In the genomic region with DNA sequence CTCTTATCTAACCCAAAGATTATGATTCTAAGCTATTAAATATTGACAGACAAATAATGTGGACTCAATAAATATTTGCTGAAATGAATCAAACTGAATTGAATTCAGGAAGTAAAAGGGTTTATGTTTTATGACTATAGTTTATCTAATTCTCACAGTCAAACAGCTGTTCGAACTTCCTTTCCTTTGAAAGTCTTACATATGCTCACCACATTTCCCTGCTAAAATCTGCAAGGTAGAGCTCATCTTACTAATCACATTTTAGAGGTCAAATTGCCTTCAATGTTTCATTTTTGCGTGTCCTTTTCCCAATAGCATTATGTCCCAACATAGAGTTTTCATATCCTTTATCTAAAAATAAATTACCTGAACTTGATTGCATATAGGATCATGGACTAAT, we compare ENCODE assay signal across 1 cellular context.
TF ChIP-seq lines count a peak whose summit lies in the region.

No MANE protein-coding gene starts in this region.

TF ChIP-seq in GM23338, 12 proteins besides CTCF, POLR2A, EP300 and RAD21 (continued from another document):
- no peak for TF ChIP-seq ZNF114 (CRISPR knock-in tag; IDR thresholded peaks at IDR 0.05)
- no peak for TF ChIP-seq STAT1 (IDR thresholded peaks at IDR 0.05; ENCODE audit: unreplicated experiment)
- no peak for TF ChIP-seq POLR2AphosphoS5 (IDR thresholded peaks at IDR 0.05; ENCODE audit: low read depth)
- TF ChIP-seq ZNF331 (CRISPR knock-in tag; IDR thresholded peaks at IDR 0.05; ENCODE audit: low read depth), result no peak
- TF ChIP-seq, protein P1, sequence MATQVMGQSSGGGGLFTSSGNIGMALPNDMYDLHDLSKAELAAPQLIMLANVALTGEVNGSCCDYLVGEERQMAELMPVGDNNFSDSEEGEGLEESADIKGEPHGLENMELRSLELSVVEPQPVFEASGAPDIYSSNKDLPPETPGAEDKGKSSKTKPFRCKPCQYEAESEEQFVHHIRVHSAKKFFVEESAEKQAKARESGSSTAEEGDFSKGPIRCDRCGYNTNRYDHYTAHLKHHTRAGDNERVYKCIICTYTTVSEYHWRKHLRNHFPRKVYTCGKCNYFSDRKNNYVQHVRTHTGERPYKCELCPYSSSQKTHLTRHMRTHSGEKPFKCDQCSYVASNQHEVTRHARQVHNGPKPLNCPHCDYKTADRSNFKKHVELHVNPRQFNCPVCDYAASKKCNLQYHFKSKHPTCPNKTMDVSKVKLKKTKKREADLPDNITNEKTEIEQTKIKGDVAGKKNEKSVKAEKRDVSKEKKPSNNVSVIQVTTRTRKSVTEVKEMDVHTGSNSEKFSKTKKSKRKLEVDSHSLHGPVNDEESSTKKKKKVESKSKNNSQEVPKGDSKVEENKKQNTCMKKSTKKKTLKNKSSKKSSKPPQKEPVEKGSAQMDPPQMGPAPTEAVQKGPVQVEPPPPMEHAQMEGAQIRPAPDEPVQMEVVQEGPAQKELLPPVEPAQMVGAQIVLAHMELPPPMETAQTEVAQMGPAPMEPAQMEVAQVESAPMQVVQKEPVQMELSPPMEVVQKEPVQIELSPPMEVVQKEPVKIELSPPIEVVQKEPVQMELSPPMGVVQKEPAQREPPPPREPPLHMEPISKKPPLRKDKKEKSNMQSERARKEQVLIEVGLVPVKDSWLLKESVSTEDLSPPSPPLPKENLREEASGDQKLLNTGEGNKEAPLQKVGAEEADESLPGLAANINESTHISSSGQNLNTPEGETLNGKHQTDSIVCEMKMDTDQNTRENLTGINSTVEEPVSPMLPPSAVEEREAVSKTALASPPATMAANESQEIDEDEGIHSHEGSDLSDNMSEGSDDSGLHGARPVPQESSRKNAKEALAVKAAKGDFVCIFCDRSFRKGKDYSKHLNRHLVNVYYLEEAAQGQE (IDR thresholded peaks at IDR 0.05; ENCODE audit: unreplicated experiment), result no peak
- TF ChIP-seq, protein P2, sequence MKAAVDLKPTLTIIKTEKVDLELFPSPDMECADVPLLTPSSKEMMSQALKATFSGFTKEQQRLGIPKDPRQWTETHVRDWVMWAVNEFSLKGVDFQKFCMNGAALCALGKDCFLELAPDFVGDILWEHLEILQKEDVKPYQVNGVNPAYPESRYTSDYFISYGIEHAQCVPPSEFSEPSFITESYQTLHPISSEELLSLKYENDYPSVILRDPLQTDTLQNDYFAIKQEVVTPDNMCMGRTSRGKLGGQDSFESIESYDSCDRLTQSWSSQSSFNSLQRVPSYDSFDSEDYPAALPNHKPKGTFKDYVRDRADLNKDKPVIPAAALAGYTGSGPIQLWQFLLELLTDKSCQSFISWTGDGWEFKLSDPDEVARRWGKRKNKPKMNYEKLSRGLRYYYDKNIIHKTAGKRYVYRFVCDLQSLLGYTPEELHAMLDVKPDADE (IDR thresholded peaks at IDR 0.05), result no peak
